Comparison of ENCODE assay signal across 8 cellular contexts in genomic region chr22:39144101-39144815, GRCh38. TPM values are rescaled to one million over a fixed set of nuclear protein-coding genes. Genes with fewer than 3 reads are reported as not detected.
DNase-seq lines count a peak whose midpoint lies in the region; ATAC-seq, FAIRE-seq and TF ChIP-seq lines count a peak whose summit lies in the region.

No MANE protein-coding gene starts in this region.

- no peaks in the 10 kb centered on the region for H3K9me2 ChIP-seq in HCT116 (ENCODE audit: insufficient read depth)

- peak overlapping the region; percentile 92 for H3K4me2 ChIP-seq in HCT116 (ENCODE audit: low read length)

- no peak overlapping the region for H3K4me3 ChIP-seq in HCT116 (replicated peaks in 1 of 2; ENCODE audit: low read depth in 1 of 2, low read length in 2 of 2)

- no peak for TF ChIP-seq RAD21 in HCT116 (IDR thresholded peaks at IDR 0.05; ENCODE audit: low read depth)

- H3K4me3 Mint-ChIP-seq in T-cell: peak overlapping the region; percentile 92 to 96 (median 93)
- H3K4me3 Mint-ChIP-seq in brain: peak overlapping the region; percentile 68 to 82 (median 75)

- no peaks in the 10 kb centered on the region for H3K27me3 Mint-ChIP-seq in T-cell
- peaks cover 3% of the 10 kb centered on the region for H3K27me3 Mint-ChIP-seq in brain

- H3K9me3 Mint-ChIP-seq in T-cell: no peaks in the 10 kb centered on the region
- no peaks in the 10 kb centered on the region for H3K9me3 Mint-ChIP-seq in brain

- no TSS peak for BruUV-seq in HCT116 (replicated peaks; lab: Mats Ljungman, UMichigan)

- POLR2A ChIA-PET in HCT116 (lab: Charles Lee) (no interaction called here), T-cell (lab: Charles Lee) (interaction anchor here in 1 of 2 donors (0.7 kb wide), 1 partner anchor 8 kb away, joined by 3 read pairs; the partner anchor contains the start of gene CBX7)

- no peak overlapping the region for H3K9ac ChIP-seq in HCT116 (ENCODE audit: low read length)

- H4K20me1 ChIP-seq in HCT116 (ENCODE audit: insufficient read depth): no peaks in the 10 kb centered on the region

- H3K27ac ChIP-seq in HCT116 (ENCODE audit: low read depth, low read length): no peak overlapping the region; the same call in 1 of the 2 replicates

- no peak for TF ChIP-seq POLR2A in HCT116 (IDR thresholded peaks at IDR 0.05; ENCODE audit: borderline replicate concordance, extremely low read depth, insufficient read depth, insufficient read length)

- H2AFZ ChIP-seq in HCT116 (ENCODE audit: low read depth, low read length, poor library complexity, severe bottlenecking): no peak overlapping the region

- RAD21 ChIA-PET in HCT116 (lab: Charles Lee; ENCODE audit: low non-redundant PET in 1 of 2, low total read pairs in 2 of 2, uncharacterized antibody in 2 of 2, unreplicated experiment in 2 of 2): no interaction called here

- H3K79me2 ChIP-seq in HCT116 (ENCODE audit: insufficient read depth, low read length): no peaks in the 10 kb centered on the region

- peak; percentile 45 for DNase-seq in ELF-1 (ENCODE audit: low read depth, low spot score)
- DNase-seq in HCT116 (ENCODE audit: low read depth, low spot score): no peak
- DNase-seq in T-cell: peak in 33 of 34 experiments; percentile 19 to 67 (median 50)
- peak; percentile 36 for DNase-seq in kidney glomerular epithelial cell (lab: John Stamatoyannopoulos, UW)
- DNase-seq in stimulated activated CD4-positive, alpha-beta T cell treated with anti-CD3 and anti-CD28 coated beads, Interleukin-4, amount 100 ng/mL, for 4 hours: peak; percentile 37 to 61
- no peak for DNase-seq in amniotic stem cell (lab: John Stamatoyannopoulos, UW)
- no peak for DNase-seq in urothelium cell line (ENCODE audit: low spot score)

- H3K4me1 ChIP-seq in HCT116 (ENCODE audit: control insufficient read depth in 1 of 2, insufficient read depth in 2 of 2, low read length in 2 of 2): peaks cover 5 to 19% of the 10 kb centered on the region in 2 experiments; a peak in 3 of 4 replicates

- H3K27me3 ChIP-seq in HCT116 (ENCODE audit: insufficient read depth, low read length): no peaks in the 10 kb centered on the region

- intact Hi-C loops in HCT116 (cut with micrococcal nuclease): no loop called here

- TF ChIP-seq CTCF in HCT116 (IDR thresholded peaks at IDR 0.05 in 2 of 3, conservative IDR thresholded peaks at IDR 0.05 in 1 of 3; ENCODE audit: borderline replicate concordance in 1 of 3, insufficient read depth in 1 of 3, low read depth in 2 of 3, low read length in 2 of 3) (no peak), brain (conservative IDR thresholded peaks at IDR 0.05) (no peak)

- H3K36me3 ChIP-seq in HCT116 (ENCODE audit: control insufficient read depth in 1 of 2, insufficient read depth in 2 of 2, low read length in 2 of 2): no peaks in the 10 kb centered on the region

- H3K36me3 Mint-ChIP-seq in T-cell (peaks cover 7% of the 10 kb centered on the region), brain (no peaks in the 10 kb centered on the region)

- H3K4me1 Mint-ChIP-seq in T-cell (peaks cover 28 to 51% (median 43%) of the 10 kb centered on the region in 3 donors), brain (peaks cover 18% of the 10 kb centered on the region)

- CTCF ChIA-PET in HCT116 (lab: Charles Lee) (no interaction called here), T-cell (lab: Charles Lee) (no interaction called here)

- H3K9me3 ChIP-seq in HCT116 (ENCODE audit: control insufficient read depth in 1 of 2, insufficient read depth in 1 of 2, low read depth in 1 of 2, low read length in 2 of 2): no peaks in the 10 kb centered on the region

- H3K27ac Mint-ChIP-seq in T-cell: peak overlapping the region; percentile 95
- H3K27ac Mint-ChIP-seq in brain: peak overlapping the region in 1 of 5 experiments; percentile 65

- ATAC-seq in HCT116: no peak
- ATAC-seq in T-cell (replicated peaks in 1 of 4): peak; percentile 28 to 51 (median 34)

- FAIRE-seq in urothelium cell line (lab: Jason Lieb, UNC): no peak

TF ChIP-seq in HCT116, 20 proteins besides CTCF, POLR2A, EP300 and RAD21:
- TF ChIP-seq ZNF274 (IDR thresholded peaks at IDR 0.05; ENCODE audit: low read depth, low read length) (no peak), ELF1 (IDR thresholded peaks at IDR 0.05; ENCODE audit: borderline replicate concordance, low read depth) (no peak), SP1 (IDR thresholded peaks at IDR 0.05; ENCODE audit: low read depth) (no peak), CEBPB (IDR thresholded peaks at IDR 0.05; ENCODE audit: low read depth) (no peak), JUND (IDR thresholded peaks at IDR 0.05) (no peak), EGR1 (IDR thresholded peaks at IDR 0.05; ENCODE audit: low read depth) (no peak), POLR2AphosphoS5 (IDR thresholded peaks at IDR 0.05; ENCODE audit: low read depth, low read length) (no peak), CBX3 (IDR thresholded peaks at IDR 0.05; ENCODE audit: low read depth) (no peak), REST (IDR thresholded peaks at IDR 0.05; ENCODE audit: low read depth) (no peak)

RNA-seq across cellular contexts. Expression of gene CBX7, which starts 8.2 kb away (rescaled TPM):
- total RNA-seq in HCT116 (2021; ENCODE audit: unreplicated experiment) (20.1 TPM), T-cell (100 to 1,000 TPM in 3 of 5 donors, 10 to 100 TPM in 2; 67.4 to 160 (median 149) TPM)
- polyA plus RNA-seq in HCT116 (2012): 18.7 and 19.9 TPM in 2 replicates
- polyA plus RNA-seq in brain (ENCODE audit: insufficient read depth, low read depth, low replicate concordance): 46.8 TPM

RNA-seq across cellular contexts. Expression of gene APOBEC3H, which starts 47.2 kb away (rescaled TPM):
- total RNA-seq in HCT116 (2021; ENCODE audit: unreplicated experiment): 1.8 TPM
- 1.1 and 2.5 TPM in 2 replicates for polyA plus RNA-seq in HCT116 (2012)
- total RNA-seq in T-cell: 1 to 10 TPM; 1.1 to 6.9 (median 6.1) TPM
- not detected for polyA plus RNA-seq in brain (ENCODE audit: insufficient read depth, low read depth, low replicate concordance)

Comparison
In these comparisons a context has a peak if more than half of its experiments do, and no peak if none do; other contexts are left out.
1. DNase-seq: peak in ELF-1 (single experiment), T-cell (33 of 34), kidney glomerular epithelial cell (single experiment) and stimulated activated CD4-positive, alpha-beta T cell treated with anti-CD3 and anti-CD28 coated beads, Interleukin-4, amount 100 ng/mL, for 4 hours (2 of 2); none in HCT116 (single experiment), amniotic stem cell (single experiment) and urothelium cell line (single experiment).